Comparison of ENCODE assay signal across 1 cellular context in the genomic region with DNA sequence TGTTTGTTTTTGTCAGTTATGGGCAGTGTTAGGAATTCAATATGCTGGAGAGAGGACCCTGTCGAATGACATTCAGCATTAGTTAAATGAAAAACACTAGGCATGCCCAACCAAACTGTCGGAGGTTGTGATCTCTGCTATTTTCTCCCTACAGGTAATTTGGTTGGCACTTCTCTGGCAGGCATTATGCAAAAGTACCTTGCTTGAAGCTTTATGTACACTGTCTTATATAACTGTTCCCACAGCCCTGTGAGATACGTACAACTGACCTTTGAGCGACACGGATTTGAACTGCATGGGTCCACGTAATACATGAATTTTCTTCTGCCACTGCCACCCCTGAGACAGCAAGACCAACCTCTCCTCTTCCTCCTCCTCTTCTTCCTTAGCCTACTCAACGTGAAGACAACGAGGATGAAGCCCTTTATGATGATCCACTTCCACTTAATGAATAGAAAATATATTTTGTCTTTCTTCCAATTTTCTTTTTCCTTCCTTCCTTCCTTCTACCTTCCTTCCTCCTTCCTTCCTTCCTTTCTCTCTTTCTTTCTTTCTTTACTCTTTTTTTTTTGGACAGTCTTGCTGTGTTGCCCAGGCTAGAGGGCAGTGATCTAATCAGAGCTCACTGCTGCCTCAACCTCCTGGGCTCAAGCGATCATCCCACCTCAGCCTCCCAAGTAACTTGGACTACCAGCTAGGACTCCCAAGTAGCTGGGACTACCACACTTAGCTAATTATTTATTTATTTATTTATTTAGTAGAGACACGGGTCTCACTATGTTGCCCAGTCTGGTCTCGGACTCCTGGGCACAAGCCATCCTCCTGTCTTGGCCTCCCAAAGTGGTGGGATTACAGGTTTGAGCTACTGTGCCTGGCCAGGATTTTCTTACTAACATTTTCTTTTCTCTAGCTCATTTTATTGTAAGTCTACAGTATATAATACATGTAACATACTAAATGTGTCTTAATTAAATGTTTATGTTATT.
A peak's percentile ranks its signal among the peaks of the same experiment; 100 is the strongest.
TF ChIP-seq lines count a peak whose summit lies in the region.

No MANE protein-coding gene starts in this region.

TF ChIP-seq in HepG2, 621 proteins besides CTCF, POLR2A, EP300 and RAD21 (continued from another document and continues in another):
- TF ChIP-seq SIN3B (IDR thresholded peaks at IDR 0.05; ENCODE audit: low read length) (no peak), ZMAT5 (CRISPR knock-in tag; IDR thresholded peaks at IDR 0.05; ENCODE audit: borderline replicate concordance, low read depth) (no peak), SOX6 (IDR thresholded peaks at IDR 0.05) (no peak), SOX6 (CRISPR knock-in tag; IDR thresholded peaks at IDR 0.05) (peak; percentile 65), FUBP1 (CRISPR knock-in tag; IDR thresholded peaks at IDR 0.05; ENCODE audit: borderline replicate concordance) (no peak), ZNF546 (CRISPR knock-in tag; conservative IDR thresholded peaks at IDR 0.05) (no peak), ZNF280D (CRISPR knock-in tag; IDR thresholded peaks at IDR 0.05) (no peak), SOX5 (CRISPR knock-in tag; IDR thresholded peaks at IDR 0.05; ENCODE audit: borderline replicate concordance) (peak; percentile 75; the same call in 1 of the 2 replicates), KDM4B (CRISPR knock-in tag; IDR thresholded peaks at IDR 0.05) (no peak), ZNF552 (CRISPR knock-in tag; IDR thresholded peaks at IDR 0.05; ENCODE audit: borderline replicate concordance) (no peak), SRY (CRISPR knock-in tag; IDR thresholded peaks at IDR 0.05) (no peak), ZNF430 (CRISPR knock-in tag; IDR thresholded peaks at IDR 0.05) (no peak), NR2F6 (IDR thresholded peaks at IDR 0.05) (peak; percentile 50; the same call in 1 of the 2 replicates), NR2F6 (CRISPR knock-in tag; IDR thresholded peaks at IDR 0.05) (peak; percentile 86), EHMT2 (IDR thresholded peaks at IDR 0.05; ENCODE audit: borderline replicate concordance, low read depth, low read length) (no peak), SNRNP70 (IDR thresholded peaks at IDR 0.05; ENCODE audit: low read depth, low read length) (no peak), NR0B2 (CRISPR knock-in tag; IDR thresholded peaks at IDR 0.05) (no peak), U2AF1 (optimal IDR thresholded peaks at IDR 0.05; ENCODE audit: low read depth, low read length) (no peak), HNRNPH1 (optimal IDR thresholded peaks at IDR 0.05; ENCODE audit: low read depth, low read length) (no peak), ZNF703 (CRISPR knock-in tag; IDR thresholded peaks at IDR 0.05; ENCODE audit: borderline replicate concordance) (no peak), RARG (CRISPR knock-in tag; IDR thresholded peaks at IDR 0.05; ENCODE audit: low read depth) (0 out of 2 replicates have a peak, but pooled peaks have one; percentile 48), SP2 (CRISPR knock-in tag; IDR thresholded peaks at IDR 0.05) (no peak), ZFP82 (CRISPR knock-in tag; IDR thresholded peaks at IDR 0.05; ENCODE audit: borderline replicate concordance) (no peak), ZNF329 (CRISPR knock-in tag; IDR thresholded peaks at IDR 0.05; ENCODE audit: low read depth) (no peak), ZNF12 (CRISPR knock-in tag; IDR thresholded peaks at IDR 0.05) (0 out of 2 replicates have a peak, but pooled peaks have one; percentile 56), NPAS2 (CRISPR knock-in tag; IDR thresholded peaks at IDR 0.05; ENCODE audit: borderline replicate concordance) (no peak), IRF9 (CRISPR knock-in tag; IDR thresholded peaks at IDR 0.05; ENCODE audit: borderline replicate concordance) (no peak; the same call in 1 of the 2 replicates), ZNF549 (CRISPR knock-in tag; IDR thresholded peaks at IDR 0.05) (no peak), GABPA (IDR thresholded peaks at IDR 0.05; ENCODE audit: low read depth, low read length) (no peak), GABPA (CRISPR knock-in tag; IDR thresholded peaks at IDR 0.05; ENCODE audit: low read depth) (no peak), ZNF264 (CRISPR knock-in tag; IDR thresholded peaks at IDR 0.05) (no peak), ZBTB7A (CRISPR knock-in tag; IDR thresholded peaks at IDR 0.05) (no peak; the same call in 1 of the 2 replicates), ZNF296 (CRISPR knock-in tag; conservative IDR thresholded peaks at IDR 0.05) (no peak), TFDP2 (CRISPR knock-in tag; IDR thresholded peaks at IDR 0.05) (no peak), FOXC1 (CRISPR knock-in tag; IDR thresholded peaks at IDR 0.05; ENCODE audit: borderline replicate concordance) (no peak), FOXA3 (CRISPR knock-in tag; IDR thresholded peaks at IDR 0.05) (peak; percentile 84), ZNF160 (CRISPR knock-in tag; IDR thresholded peaks at IDR 0.05) (no peak), CEBPG (CRISPR knock-in tag; IDR thresholded peaks at IDR 0.05) (peak; percentile 75), ZNF335 (CRISPR knock-in tag; IDR thresholded peaks at IDR 0.05) (peak; percentile 28; the same call in 1 of the 2 replicates), ZBTB4 (CRISPR knock-in tag; IDR thresholded peaks at IDR 0.05; ENCODE audit: borderline replicate concordance) (no peak)
- TF ChIP-seq, protein P1, sequence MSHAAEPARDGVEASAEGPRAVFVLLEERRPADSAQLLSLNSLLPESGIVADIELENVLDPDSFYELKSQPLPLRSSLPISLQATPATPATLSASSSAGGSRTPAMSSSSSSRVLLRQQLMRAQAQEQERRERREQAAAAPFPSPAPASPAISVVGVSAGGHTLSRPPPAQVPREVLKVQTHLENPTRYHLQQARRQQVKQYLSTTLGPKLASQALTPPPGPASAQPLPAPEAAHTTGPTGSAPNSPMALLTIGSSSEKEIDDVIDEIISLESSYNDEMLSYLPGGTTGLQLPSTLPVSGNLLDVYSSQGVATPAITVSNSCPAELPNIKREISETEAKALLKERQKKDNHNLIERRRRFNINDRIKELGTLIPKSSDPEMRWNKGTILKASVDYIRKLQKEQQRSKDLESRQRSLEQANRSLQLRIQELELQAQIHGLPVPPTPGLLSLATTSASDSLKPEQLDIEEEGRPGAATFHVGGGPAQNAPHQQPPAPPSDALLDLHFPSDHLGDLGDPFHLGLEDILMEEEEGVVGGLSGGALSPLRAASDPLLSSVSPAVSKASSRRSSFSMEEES (CRISPR knock-in tag; IDR thresholded peaks at IDR 0.05), result peak; percentile 60; the same call in 1 of the 2 replicates
- TF ChIP-seq, protein P2, sequence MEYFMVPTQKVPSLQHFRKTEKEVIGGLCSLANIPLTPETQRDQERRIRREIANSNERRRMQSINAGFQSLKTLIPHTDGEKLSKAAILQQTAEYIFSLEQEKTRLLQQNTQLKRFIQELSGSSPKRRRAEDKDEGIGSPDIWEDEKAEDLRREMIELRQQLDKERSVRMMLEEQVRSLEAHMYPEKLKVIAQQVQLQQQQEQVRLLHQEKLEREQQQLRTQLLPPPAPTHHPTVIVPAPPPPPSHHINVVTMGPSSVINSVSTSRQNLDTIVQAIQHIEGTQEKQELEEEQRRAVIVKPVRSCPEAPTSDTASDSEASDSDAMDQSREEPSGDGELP (IDR thresholded peaks at IDR 0.05; ENCODE audit: borderline replicate concordance, low read depth), result no peak
- TF ChIP-seq, protein P3, sequence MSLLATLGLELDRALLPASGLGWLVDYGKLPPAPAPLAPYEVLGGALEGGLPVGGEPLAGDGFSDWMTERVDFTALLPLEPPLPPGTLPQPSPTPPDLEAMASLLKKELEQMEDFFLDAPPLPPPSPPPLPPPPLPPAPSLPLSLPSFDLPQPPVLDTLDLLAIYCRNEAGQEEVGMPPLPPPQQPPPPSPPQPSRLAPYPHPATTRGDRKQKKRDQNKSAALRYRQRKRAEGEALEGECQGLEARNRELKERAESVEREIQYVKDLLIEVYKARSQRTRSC (CRISPR knock-in tag; IDR thresholded peaks at IDR 0.05; ENCODE audit: low read depth), result no peak
- TF ChIP-seq, protein P4, sequence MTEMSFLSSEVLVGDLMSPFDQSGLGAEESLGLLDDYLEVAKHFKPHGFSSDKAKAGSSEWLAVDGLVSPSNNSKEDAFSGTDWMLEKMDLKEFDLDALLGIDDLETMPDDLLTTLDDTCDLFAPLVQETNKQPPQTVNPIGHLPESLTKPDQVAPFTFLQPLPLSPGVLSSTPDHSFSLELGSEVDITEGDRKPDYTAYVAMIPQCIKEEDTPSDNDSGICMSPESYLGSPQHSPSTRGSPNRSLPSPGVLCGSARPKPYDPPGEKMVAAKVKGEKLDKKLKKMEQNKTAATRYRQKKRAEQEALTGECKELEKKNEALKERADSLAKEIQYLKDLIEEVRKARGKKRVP (CRISPR knock-in tag; IDR thresholded peaks at IDR 0.05), result peak in 1 of 2 experiments; percentile 28; a peak in 1 of 4 replicates
